ENCODE assay signal across 27 cellular contexts in genomic region chr10:36592964-36593363, GRCh38.
DNase-seq lines count a peak whose midpoint lies in the region; ATAC-seq, FAIRE-seq and TF ChIP-seq lines count a peak whose summit lies in the region.
"Had no signal": no experiment of that assay in that cellular context is flagged by ENCODE, and none has a peak within 500 bp of the region (broad histone marks: within the 10 kb centered on the region; RNA-seq: fewer than 3 reads in every experiment).

No MANE protein-coding gene starts in this region.

- no peaks in the 10 kb centered on the region for H3K4me1 Mint-ChIP-seq in stimulated activated naive B cell treated with anti-CD40 and anti-IgM and Interleukin-4, amounts not matched to agents 10 μg/mL and 1 μg/mL and 100 μg/mL, for 72 hours
- H3K4me1 Mint-ChIP-seq: CD14-positive monocyte; CD4-positive, alpha-beta memory T cell; CD4-positive, CD25-positive, alpha-beta regulatory T cell; CD8-positive, alpha-beta memory T cell had no signal

- no peak for TF ChIP-seq CTCF in keratinocyte (optimal IDR thresholded peaks at IDR 0.05 in 1 of 3, IDR thresholded peaks at IDR 0.05 in 1 of 3, conservative IDR thresholded peaks at IDR 0.05 in 1 of 3; ENCODE audit: extremely low read depth in 1 of 3, insufficient read depth in 2 of 3, low read length in 3 of 3)

- WGBS in trophoblast cell (ENCODE audit: extremely low coverage, insufficient coverage, insufficient read length): no CpG with 5 or more reads among the region's 5 CpGs
- 96 to 99% methylated on average over 5 of the region's 5 CpGs for WGBS in aorta, 2 donors

- H3K4me3 ChIP-seq in keratinocyte (ENCODE audit: control insufficient read depth in 2 of 3, extremely low read depth in 1 of 3, insufficient read depth in 2 of 3, low read depth in 1 of 3, low read length in 3 of 3): no peak overlapping the region
- no peak overlapping the region for H3K4me3 ChIP-seq in trophoblast cell (ENCODE audit: low read depth, low read length)
- no peak overlapping the region for H3K4me3 ChIP-seq in aorta (ENCODE audit: low read length in 2 of 2)
- H3K4me3 ChIP-seq: BLaER1 had no signal

- H3K9me3 ChIP-seq in keratinocyte (ENCODE audit: control insufficient read depth, low read depth, low read length) (no peaks in the 10 kb centered on the region), trophoblast cell (ENCODE audit: insufficient read depth, low read depth, low read length) (peaks cover 1% of the 10 kb centered on the region), aorta (ENCODE audit: control insufficient read depth, low read length) (no peaks in the 10 kb centered on the region)
- H3K9me3 ChIP-seq: BE2C, BLaER1 had no signal

- H2BK12ac ChIP-seq in trophoblast cell (ENCODE audit: low read length): no peak overlapping the region

- peak overlapping the region; percentile 77 for H2AFZ ChIP-seq in keratinocyte (ENCODE audit: control insufficient read depth, low read length)
- H2AFZ ChIP-seq in trophoblast cell (ENCODE audit: insufficient read depth, low read length, poor library complexity): no peak overlapping the region

- peaks cover 0 to 2% of the 10 kb centered on the region in 2 donors for H3K9me3 Mint-ChIP-seq in stimulated activated naive B cell treated with anti-CD40 and anti-IgM and Interleukin-4, amounts not matched to agents 10 μg/mL and 1 μg/mL and 100 μg/mL, for 72 hours

- H3K14ac ChIP-seq in trophoblast cell (ENCODE audit: low read length): no peak overlapping the region

- H4K20me1 ChIP-seq in keratinocyte (ENCODE audit: control insufficient read depth, extremely low read depth, insufficient read depth, low read length): no peaks in the 10 kb centered on the region
- H4K20me1 ChIP-seq: BLaER1 had no signal

- no peak for DNase-seq in epithelial cell of prostate (ENCODE audit: low read depth, low spot score)
- no peak for DNase-seq in keratinocyte (ENCODE audit: low read depth, low spot score)
- DNase-seq in trophoblast cell: peak in 1 of 2 donors; percentile 68
- no peak for DNase-seq in GM03348 (ENCODE audit: low spot score)
- DNase-seq in aorta: no peak
- DNase-seq in stimulated activated naive B cell treated with anti-CD40 and anti-IgM and Interleukin-4, amounts not matched to agents 10 μg/mL and 1 μg/mL and 100 μg/mL, for 72 hours: no peak
- DNase-seq: 8988T; ACHN; BE2C; C1 segment of cervical spinal cord; CD4-positive, alpha-beta memory T cell; CD4-positive, CD25-positive, alpha-beta regulatory T cell; CD8-positive, alpha-beta memory T cell; COR-L47; DMS 273 treated with DMSO at 0.1 percent for 48 hours; DMS153; DMS53; DMS79; DND-41; EL; GDM1 had no signal

- no peak overlapping the region for H2AK5ac ChIP-seq in trophoblast cell (ENCODE audit: low read length)

- FAIRE-seq in keratinocyte (lab: Jason Lieb, UNC): peak; percentile 76
- FAIRE-seq: A204.1, GM12891, GM18507, GM19239 had no signal

- H3K27ac ChIP-seq in epithelial cell of prostate: peak overlapping the region; percentile 20
- H3K27ac ChIP-seq in keratinocyte (ENCODE audit: control insufficient read depth, insufficient read depth, low read length): no peak overlapping the region
- no peak overlapping the region for H3K27ac ChIP-seq in trophoblast cell (ENCODE audit: low read depth, low read length)
- no peak overlapping the region for H3K27ac ChIP-seq in aorta (ENCODE audit: low read depth in 1 of 2, low read length in 2 of 2)
- H3K27ac ChIP-seq: BLaER1 had no signal

- dilution Hi-C loops in keratinocyte (cut with MboI; ENCODE audit: extremely low pct_ligation_motif_present, low sequenced_read_pairs): no loop called here

- no peak overlapping the region for H3K27ac Mint-ChIP-seq in stimulated activated naive B cell treated with anti-CD40 and anti-IgM and Interleukin-4, amounts not matched to agents 10 μg/mL and 1 μg/mL and 100 μg/mL, for 72 hours
- H3K27ac Mint-ChIP-seq: CD14-positive monocyte; CD4-positive, alpha-beta memory T cell; CD4-positive, CD25-positive, alpha-beta regulatory T cell; CD8-positive, alpha-beta memory T cell had no signal

- H3K23ac ChIP-seq in trophoblast cell (ENCODE audit: low read length): no peak overlapping the region

- H4K8ac ChIP-seq in trophoblast cell (ENCODE audit: low read depth, low read length): no peak overlapping the region

- intact Hi-C loops in aorta (cut with DNase I): no loop called here

- no peak overlapping the region for H3K4ac ChIP-seq in trophoblast cell (ENCODE audit: low read depth, low read length)

- H3K36me3 ChIP-seq in keratinocyte (ENCODE audit: control insufficient read depth in 2 of 2, extremely low read depth in 1 of 2, insufficient read depth in 2 of 2, low read length in 2 of 2): no peaks in the 10 kb centered on the region
- H3K36me3 ChIP-seq in trophoblast cell (ENCODE audit: control insufficient read depth in 1 of 2, insufficient read depth in 2 of 2, low read length in 2 of 2): no peaks in the 10 kb centered on the region
- no peaks in the 10 kb centered on the region for H3K36me3 ChIP-seq in aorta (ENCODE audit: control insufficient read depth in 1 of 2, insufficient read depth in 2 of 2, low read length in 1 of 2)
- H3K36me3 ChIP-seq: BE2C, BLaER1 had no signal

- no peak overlapping the region for H3K4me3 Mint-ChIP-seq in stimulated activated naive B cell treated with anti-CD40 and anti-IgM and Interleukin-4, amounts not matched to agents 10 μg/mL and 1 μg/mL and 100 μg/mL, for 72 hours
- H3K4me3 Mint-ChIP-seq: CD14-positive monocyte; CD4-positive, alpha-beta memory T cell; CD4-positive, CD25-positive, alpha-beta regulatory T cell; CD8-positive, alpha-beta memory T cell had no signal

- H2BK5ac ChIP-seq in trophoblast cell (ENCODE audit: low read depth, low read length, poor library complexity): no peak overlapping the region

- H3K9me1 ChIP-seq in keratinocyte (ENCODE audit: control insufficient read depth, extremely low read depth, insufficient read depth, low read length): no peaks in the 10 kb centered on the region

- H3K4me2 ChIP-seq in keratinocyte (ENCODE audit: control insufficient read depth, extremely low read depth, insufficient read depth, low read depth, low read length): no peak overlapping the region
- peak overlapping the region; percentile 31 for H3K4me2 ChIP-seq in trophoblast cell (ENCODE audit: low read length)
- H3K4me2 ChIP-seq: BLaER1 had no signal

- H4K91ac ChIP-seq in trophoblast cell (ENCODE audit: low read depth, low read length): peak overlapping the region; percentile 22

- ATAC-seq in aorta (ENCODE audit: low FRiP score): no peak
- no peak for ATAC-seq in stimulated activated naive B cell treated with anti-CD40 and anti-IgM and Interleukin-4, amounts not matched to agents 10 μg/mL and 1 μg/mL and 100 μg/mL, for 72 hours (replicated peaks)

- no peaks in the 10 kb centered on the region for H3K79me1 ChIP-seq in trophoblast cell (ENCODE audit: low read length)

- H3K27me3 ChIP-seq in keratinocyte (ENCODE audit: control insufficient read depth, extremely low read depth, insufficient read depth, low read length) (no peaks in the 10 kb centered on the region), trophoblast cell (ENCODE audit: insufficient read depth, low read length) (no peaks in the 10 kb centered on the region), aorta (ENCODE audit: control insufficient read depth in 1 of 2, insufficient read depth in 2 of 2, low read length in 1 of 2) (no peaks in the 10 kb centered on the region)
- H3K27me3 ChIP-seq: BE2C, BLaER1 had no signal

- no peak overlapping the region for H4K12ac ChIP-seq in trophoblast cell (ENCODE audit: low read depth, low read length)

- H3K36me3 Mint-ChIP-seq in stimulated activated naive B cell treated with anti-CD40 and anti-IgM and Interleukin-4, amounts not matched to agents 10 μg/mL and 1 μg/mL and 100 μg/mL, for 72 hours: no peaks in the 10 kb centered on the region
- H3K36me3 Mint-ChIP-seq: CD14-positive monocyte; CD4-positive, alpha-beta memory T cell; CD4-positive, CD25-positive, alpha-beta regulatory T cell had no signal

- no peaks in the 10 kb centered on the region for H3K79me2 ChIP-seq in keratinocyte (ENCODE audit: control insufficient read depth, insufficient read depth, low read length)
- no peaks in the 10 kb centered on the region for H3K79me2 ChIP-seq in trophoblast cell (ENCODE audit: control insufficient read depth, insufficient read depth, low read length, poor library complexity)

- H3K18ac ChIP-seq in trophoblast cell (ENCODE audit: low read length): no peak overlapping the region

- H3K27me3 Mint-ChIP-seq in stimulated activated naive B cell treated with anti-CD40 and anti-IgM and Interleukin-4, amounts not matched to agents 10 μg/mL and 1 μg/mL and 100 μg/mL, for 72 hours: no peaks in the 10 kb centered on the region
- H3K27me3 Mint-ChIP-seq: CD4-positive, alpha-beta memory T cell; CD4-positive, CD25-positive, alpha-beta regulatory T cell; CD8-positive, alpha-beta memory T cell had no signal

- H3K9ac ChIP-seq in keratinocyte (ENCODE audit: control insufficient read depth, extremely low read depth, insufficient read depth, low read length) (no peak overlapping the region), trophoblast cell (ENCODE audit: low read length) (no peak overlapping the region)
- H3K9ac ChIP-seq: BLaER1 had no signal

- no peak overlapping the region for H2BK120ac ChIP-seq in trophoblast cell (ENCODE audit: insufficient read depth, low read length, poor library complexity)

- H3K4me1 ChIP-seq in keratinocyte (ENCODE audit: control insufficient read depth, extremely low read depth, insufficient read depth, low read length) (no peaks in the 10 kb centered on the region), trophoblast cell (ENCODE audit: control insufficient read depth in 1 of 2, insufficient read depth in 2 of 2, low read length in 2 of 2) (peaks cover 5 to 6% of the 10 kb centered on the region in 2 experiments), aorta (ENCODE audit: control insufficient read depth in 1 of 2, insufficient read depth in 2 of 2, low read length in 2 of 2) (no peaks in the 10 kb centered on the region)
- H3K4me1 ChIP-seq: BE2C, BLaER1 had no signal
